In genomic region chr18:34802938-34803337, GRCh38 we compare ENCODE assay signal across 1 cellular context.
TF ChIP-seq lines count a peak whose summit lies in the region.

No MANE protein-coding gene starts in this region.

TF ChIP-seq in SK-N-SH, 30 proteins besides CTCF, POLR2A, EP300 and RAD21 (continued from another document):
- TF ChIP-seq USF1 (IDR thresholded peaks at IDR 0.05; ENCODE audit: borderline replicate concordance, low read depth) = no peak
